9 cellular contexts compared by ENCODE assay signal in genomic region chr7:150380463-150380862, GRCh38. TPM values are rescaled to one million over a fixed set of nuclear protein-coding genes. Genes with fewer than 3 reads are reported as not detected.
DNase-seq lines count a peak whose midpoint lies in the region; ATAC-seq and TF ChIP-seq lines count a peak whose summit lies in the region.
"Had no signal": no experiment of that assay in that cellular context is flagged by ENCODE, and none has a peak within 500 bp of the region (broad histone marks: within the 10 kb centered on the region; RNA-seq: fewer than 3 reads in every experiment).

No MANE protein-coding gene starts in this region.

- POLR2A ChIA-PET in activated CD8-positive, alpha-beta T cell treated with anti-CD3 and anti-CD28 coated beads for 36 hours (lab: Charles Lee): interaction anchor here (1.9 kb wide), 1 partner anchor 27 kb away, joined by 7 read pairs; no protein-coding TSS in a partner anchor

- no peak overlapping the region for H3K27ac Mint-ChIP-seq in activated CD8-positive, alpha-beta T cell treated with anti-CD3 and anti-CD28 coated beads for 36 hours

- 79 to 80% methylated on average over 11 of the region's 11 CpGs for WGBS in mesodermal cell (ENCODE audit: insufficient coverage in 2 of 2), 2 experiments

- H3K9me3 ChIP-seq in BLaER1 (no peaks in the 10 kb centered on the region), mesodermal cell (ENCODE audit: control insufficient read depth, low read length) (no peaks in the 10 kb centered on the region), left lung (no peaks in the 10 kb centered on the region)
- H3K9me3 ChIP-seq: thyroid gland had no signal

- CTCF ChIA-PET in activated CD8-positive, alpha-beta T cell treated with anti-CD3 and anti-CD28 coated beads for 36 hours (lab: Charles Lee): interaction anchor here (1.0 to 1.2 kb wide), 2 partner anchors 24 to 27 kb away, joined by 3 to 4 read pairs; no protein-coding TSS in a partner anchor

- peak overlapping the region; percentile 93 for H3K9ac ChIP-seq in BLaER1

- H3K27me3 ChIP-seq in BLaER1: no peaks in the 10 kb centered on the region
- H3K27me3 ChIP-seq in left lung: no peaks in the 10 kb centered on the region
- H3K27me3 ChIP-seq: thyroid gland had no signal

- no peak for ATAC-seq in activated CD8-positive, alpha-beta T cell treated with anti-CD3 and anti-CD28 coated beads for 36 hours
- ATAC-seq in GM19324 (IDR thresholded peaks at IDR 0.05; ENCODE audit: low FRiP score, unreplicated experiment) (no peak), left lung (no peak)

- DNase-seq in GM20000 (ENCODE audit: low spot score): peak; percentile 77
- DNase-seq in activated CD8-positive, alpha-beta T cell treated with anti-CD3 and anti-CD28 coated beads for 36 hours: no peak
- DNase-seq in NCI-H2107 treated with DMSO at 0.1 percent for 48 hours (lab: John Stamatoyannopoulos, UW; ENCODE audit: unreplicated experiment): no peak
- DNase-seq in iPS-NIHi7 (ENCODE audit: extremely low spot score): no peak
- DNase-seq in left lung: no peak

- H3K27ac ChIP-seq in BLaER1 (peak overlapping the region; percentile 93; the same call in 1 of the 2 replicates), mesodermal cell (ENCODE audit: low read depth, low read length, severe bottlenecking) (no peak overlapping the region), left lung (no peak overlapping the region)
- H3K27ac ChIP-seq: thyroid gland had no signal

- H3K4me2 ChIP-seq in BLaER1: peak overlapping the region; percentile 92

- peak overlapping the region; percentile 88 for H3K4me3 Mint-ChIP-seq in activated CD8-positive, alpha-beta T cell treated with anti-CD3 and anti-CD28 coated beads for 36 hours

- H3K4me1 Mint-ChIP-seq in activated CD8-positive, alpha-beta T cell treated with anti-CD3 and anti-CD28 coated beads for 36 hours (ENCODE audit: low read depth): peaks cover 37% of the 10 kb centered on the region

- peaks cover 4% of the 10 kb centered on the region for H3K36me3 Mint-ChIP-seq in activated CD8-positive, alpha-beta T cell treated with anti-CD3 and anti-CD28 coated beads for 36 hours (ENCODE audit: low read depth)

- H3K36me3 ChIP-seq in BLaER1 (peaks cover 24% of the 10 kb centered on the region), mesodermal cell (ENCODE audit: control insufficient read depth, insufficient read depth, low read length) (peaks cover 16% of the 10 kb centered on the region), left lung (no peaks in the 10 kb centered on the region)
- H3K36me3 ChIP-seq: thyroid gland had no signal

- H3K4me1 ChIP-seq in BLaER1: peaks cover 80% of the 10 kb centered on the region
- H3K4me1 ChIP-seq in mesodermal cell (ENCODE audit: control insufficient read depth, insufficient read depth, low read length, poor library complexity, severe bottlenecking): peaks cover 62% of the 10 kb centered on the region
- peaks cover 12 to 51% of the 10 kb centered on the region in 2 donors for H3K4me1 ChIP-seq in left lung

- H3K4me3 ChIP-seq in BLaER1: peak overlapping the region; percentile 76
- peak overlapping the region; percentile 73 for H3K4me3 ChIP-seq in mesodermal cell (ENCODE audit: extremely low read depth, insufficient read depth, low read length, poor library complexity, severe bottlenecking)
- peak overlapping the region in 1 of 2 donors; percentile 75 for H3K4me3 ChIP-seq in left lung

- H4K20me1 ChIP-seq in BLaER1: peaks cover 60% of the 10 kb centered on the region

- no peaks in the 10 kb centered on the region for H3K9me3 Mint-ChIP-seq in activated CD8-positive, alpha-beta T cell treated with anti-CD3 and anti-CD28 coated beads for 36 hours

- TF ChIP-seq CTCF in GM20000 (IDR thresholded peaks at IDR 0.05; ENCODE audit: extremely low read depth, missing control alignments): no peak
- TF ChIP-seq CTCF in activated CD8-positive, alpha-beta T cell treated with anti-CD3 and anti-CD28 coated beads for 36 hours (IDR thresholded peaks at IDR 0.05): no peak
- TF ChIP-seq CTCF in left lung (IDR thresholded peaks at IDR 0.05): no peak

- intact Hi-C loops in activated CD8-positive, alpha-beta T cell treated with anti-CD3 and anti-CD28 coated beads for 36 hours (cut with micrococcal nuclease): no loop called here
- intact Hi-C loops in left lung (cut with DNase I): no loop called here

- H3K27me3 Mint-ChIP-seq in activated CD8-positive, alpha-beta T cell treated with anti-CD3 and anti-CD28 coated beads for 36 hours: no peaks in the 10 kb centered on the region

RNA-seq across cellular contexts. Expression of gene ZNF775, which starts 1.3 kb away (rescaled TPM):
- total RNA-seq in activated CD8-positive, alpha-beta T cell treated with anti-CD3 and anti-CD28 coated beads for 36 hours: 1 to 10 TPM; 4.7 to 4.9 TPM
- 15.7 TPM for polyA plus RNA-seq in mesodermal cell (2013, experiment 1 of 2)
- 12.0 TPM for polyA plus RNA-seq in mesodermal cell (2013, experiment 2 of 2)
- total RNA-seq in left lung: 1 to 10 TPM; 5.2 to 5.6 TPM

RNA-seq across cellular contexts. Expression of gene REPIN1, which starts 11.8 kb away (rescaled TPM):
- 10 to 100 TPM; 56.0 to 59.2 TPM for total RNA-seq in activated CD8-positive, alpha-beta T cell treated with anti-CD3 and anti-CD28 coated beads for 36 hours
- 124 TPM for polyA plus RNA-seq in mesodermal cell (2013, experiment 1 of 2)
- polyA plus RNA-seq in mesodermal cell (2013, experiment 2 of 2): 102 TPM
- 100 to 1,000 TPM in 1 of 2 donors, 10 to 100 TPM in 1; 81.4 to 110 TPM for total RNA-seq in left lung

RNA-seq across cellular contexts. Expression of gene RARRES2, which starts 39.0 kb away (rescaled TPM):
- total RNA-seq in activated CD8-positive, alpha-beta T cell treated with anti-CD3 and anti-CD28 coated beads for 36 hours: not detected
- polyA plus RNA-seq in mesodermal cell (2013, experiment 1 of 2): 31.3 TPM
- 25.7 TPM for polyA plus RNA-seq in mesodermal cell (2013, experiment 2 of 2)
- total RNA-seq in left lung: 100 to 1,000 TPM; 133 to 162 TPM

RNA-seq across cellular contexts. Expression of gene ACTR3C, which starts 57.1 kb away (rescaled TPM):
- total RNA-seq in activated CD8-positive, alpha-beta T cell treated with anti-CD3 and anti-CD28 coated beads for 36 hours: 1 to 10 TPM; 2.6 to 2.9 TPM
- polyA plus RNA-seq in mesodermal cell (2013, experiment 1 of 2): 0.63 TPM
- 0.46 TPM for polyA plus RNA-seq in mesodermal cell (2013, experiment 2 of 2)
- 10 to 100 TPM; 24.0 to 25.1 TPM for total RNA-seq in left lung

RNA-seq across cellular contexts. Expression of gene LRRC61, which starts 57.3 kb away (rescaled TPM):
- total RNA-seq in activated CD8-positive, alpha-beta T cell treated with anti-CD3 and anti-CD28 coated beads for 36 hours: 10 to 100 TPM; 21.8 to 21.9 TPM
- 23.1 TPM for polyA plus RNA-seq in mesodermal cell (2013, experiment 1 of 2)
- 22.7 TPM for polyA plus RNA-seq in mesodermal cell (2013, experiment 2 of 2)
- 10 to 100 TPM in 1 of 2 donors, 1 to 10 TPM in 1; 9.0 to 15.8 TPM for total RNA-seq in left lung

Comparison
In these comparisons a context has a peak if more than half of its experiments do, and no peak if none do; other contexts are left out.
1. RNA of gene RARRES2, which starts 39.0 kb away (total RNA-seq): 133 to 162 TPM in left lung; not detected in activated CD8-positive, alpha-beta T cell treated with anti-CD3 and anti-CD28 coated beads for 36 hours; every median in the first group is over 100 times any median in the second.